Comparison of ENCODE assay signal across 9 cellular contexts in genomic region chr2:222730346-222731065, GRCh38. TPM values are rescaled to one million over a fixed set of nuclear protein-coding genes. Genes with fewer than 3 reads are reported as not detected.
DNase-seq lines count a peak whose midpoint lies in the region; ATAC-seq and TF ChIP-seq lines count a peak whose summit lies in the region.
"Had no signal": no experiment of that assay in that cellular context is flagged by ENCODE, and none has a peak within 500 bp of the region (broad histone marks: within the 10 kb centered on the region; RNA-seq: fewer than 3 reads in every experiment).

No MANE protein-coding gene starts in this region.

- H3K36me3 ChIP-seq in rectal smooth muscle tissue (ENCODE audit: control insufficient read depth, insufficient read depth, low read length): no peaks in the 10 kb centered on the region
- H3K36me3 ChIP-seq: cardiac muscle cell had no signal

- H3K4me3 ChIP-seq in rectal smooth muscle tissue (ENCODE audit: low read length): peak overlapping the region; percentile 0
- H3K4me3 ChIP-seq: cardiac muscle cell had no signal

- no peak overlapping the region for H3K9ac ChIP-seq in rectal smooth muscle tissue (ENCODE audit: low read length)

- peaks cover 6% of the 10 kb centered on the region for H3K4me1 ChIP-seq in rectal smooth muscle tissue (ENCODE audit: control insufficient read depth, insufficient read depth, low read length)

- no peaks in the 10 kb centered on the region for H3K27me3 ChIP-seq in rectal smooth muscle tissue (ENCODE audit: control insufficient read depth, insufficient read depth, low read length)
- H3K27me3 ChIP-seq: cardiac muscle cell had no signal

- ATAC-seq in GM19043 (IDR thresholded peaks at IDR 0.05; ENCODE audit: low read depth, unreplicated experiment) (peak; percentile 51), HG02798 (IDR thresholded peaks at IDR 0.05; ENCODE audit: poor library complexity, unreplicated experiment) (peak; percentile 65), omental fat pad (ENCODE audit: low FRiP score) (no peak)

- TF ChIP-seq CTCF in omental fat pad (IDR thresholded peaks at IDR 0.05): no peak

- peak; percentile 72 to 84 for DNase-seq in NOMO-1 (lab: John Stamatoyannopoulos, UW; ENCODE audit: unreplicated experiment in 2 of 2)
- no peak for DNase-seq in omental fat pad (ENCODE audit: low spot score)
- DNase-seq in NCI-H82 treated with DMSO at 0.1 percent for 48 hours (lab: John Stamatoyannopoulos, UW; ENCODE audit: unreplicated experiment): no peak
- DNase-seq in activated naive CD4-positive, alpha-beta T cell treated with Interleukin-2 at 50 U/mL for 16 hours: no peak

- H3K27ac ChIP-seq in rectal smooth muscle tissue (ENCODE audit: low read depth, low read length): peak overlapping the region; percentile 54
- H3K27ac ChIP-seq: cardiac muscle cell had no signal

RNA-seq across cellular contexts. Expression of gene MOGAT1, which starts 59.0 kb away (rescaled TPM):
- 1 to 10 TPM in 1 of 4 donors, under 1 TPM in 1, not detected in 2; 0.95 to 2.4 TPM for total RNA-seq in omental fat pad
- total RNA-seq: cardiac muscle cell, lung microvascular endothelial cell had no signal

Comparison
In these comparisons a context has a peak if more than half of its experiments do, and no peak if none do; other contexts are left out.
1. DNase-seq: peak in NOMO-1 (2 of 2); none in omental fat pad (single experiment), NCI-H82 treated with DMSO at 0.1 percent for 48 hours (single experiment) and activated naive CD4-positive, alpha-beta T cell treated with Interleukin-2 at 50 U/mL for 16 hours (single experiment).